In the genomic region with DNA sequence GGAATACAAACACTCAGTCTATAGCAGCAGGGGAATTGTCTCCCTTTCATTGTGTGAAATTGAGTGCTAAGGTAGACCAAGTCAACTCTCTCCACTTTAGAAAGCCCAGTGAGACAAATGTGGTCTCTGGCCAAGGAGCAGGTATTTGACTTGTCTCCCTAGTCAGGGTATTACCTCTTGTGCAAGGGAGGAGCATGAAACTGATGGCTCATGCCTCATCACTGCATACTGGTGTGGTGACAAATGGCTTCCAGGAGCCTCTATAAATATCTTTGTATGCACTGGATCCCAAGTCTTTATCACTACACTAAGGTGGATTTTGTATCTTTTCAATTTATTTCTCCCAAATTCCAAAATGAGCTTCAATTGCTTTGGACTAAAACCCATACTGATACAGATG, we compare ENCODE assay signal across 27 cellular contexts.
DNase-seq lines count a peak whose midpoint lies in the region; FAIRE-seq and TF ChIP-seq lines count a peak whose summit lies in the region.
"Had no signal": no experiment of that assay in that cellular context is flagged by ENCODE, and none has a peak within 500 bp of the region (broad histone marks: within the 10 kb centered on the region; RNA-seq: fewer than 3 reads in every experiment).

No MANE protein-coding gene starts in this region.

- H2AK5ac ChIP-seq in mesendoderm (ENCODE audit: low read length), result no peak overlapping the region

- no peak overlapping the region for H3K9ac ChIP-seq in mesendoderm (ENCODE audit: low read length)
- no peak overlapping the region for H3K9ac ChIP-seq in MM.1S (ENCODE audit: low read length)
- H3K9ac ChIP-seq: BLaER1 had no signal

- H3K27ac ChIP-seq in epithelial cell of prostate (peak overlapping the region; percentile 40), mesendoderm (ENCODE audit: low read depth, low read length) (no peak overlapping the region), MM.1S (ENCODE audit: low read length) (no peak overlapping the region)
- H3K27ac ChIP-seq: A549, BLaER1 had no signal

- no peaks in the 10 kb centered on the region for H3K27me3 ChIP-seq in bronchial epithelial cell (ENCODE audit: control insufficient read depth, insufficient read depth, low read length)
- H3K27me3 ChIP-seq in mesendoderm (ENCODE audit: insufficient read depth, low read length, poor library complexity), result no peaks in the 10 kb centered on the region
- no peaks in the 10 kb centered on the region for H3K27me3 ChIP-seq in MM.1S (replicated peaks; ENCODE audit: insufficient read depth, low read length)
- H3K27me3 ChIP-seq: BE2C, BLaER1 had no signal

- H3K79me2 ChIP-seq in mesendoderm (ENCODE audit: control insufficient read depth, insufficient read depth, low read length) (no peaks in the 10 kb centered on the region), MM.1S (ENCODE audit: low read length) (no peaks in the 10 kb centered on the region)

- no peak for FAIRE-seq in bronchial epithelial cell (lab: Jason Lieb, UNC)
- FAIRE-seq: A549, GM12892, GM18507 had no signal

- H3K23ac ChIP-seq in mesendoderm (ENCODE audit: low read length), result no peak overlapping the region

- H2BK15ac ChIP-seq in mesendoderm (replicated peaks; ENCODE audit: low read depth), result no peak overlapping the region

- H3K79me1 ChIP-seq in mesendoderm (ENCODE audit: low read length), result no peaks in the 10 kb centered on the region

- DNase-seq in bronchial epithelial cell (ENCODE audit: low read depth), result peak; percentile 52
- no peak for DNase-seq in epithelial cell of prostate (ENCODE audit: low read depth, low spot score)
- peak; percentile 6 for DNase-seq in mesendoderm
- no peak for DNase-seq in MM.1S
- DNase-seq in T-helper 9 cell, result no peak
- DNase-seq in GDM1 (lab: John Stamatoyannopoulos, UW), result no peak
- no peak for DNase-seq in mesothelial cell of epicardium (ENCODE audit: low spot score in 2 of 2, unreplicated experiment in 2 of 2)
- DNase-seq: 8988T; ACHN; BE2C; C1 segment of cervical spinal cord; CD4-positive, alpha-beta memory T cell; CD4-positive, CD25-positive, alpha-beta regulatory T cell; CD8-positive, alpha-beta memory T cell; COR-L47; DMS 273 treated with DMSO at 0.1 percent for 48 hours; DMS153; DMS53; DMS79; DND-41; EL; GF-D8 had no signal

- H3K4me1 ChIP-seq in mesendoderm (ENCODE audit: control insufficient read depth, low read depth, low read length) (no peaks in the 10 kb centered on the region), MM.1S (ENCODE audit: low read length) (no peaks in the 10 kb centered on the region)
- H3K4me1 ChIP-seq: A549, BE2C, BLaER1 had no signal

- no peak overlapping the region for H2AFZ ChIP-seq in MM.1S (ENCODE audit: low read length)

- H3F3A ChIP-seq in MM.1S (ENCODE audit: insufficient read depth, low read length), result no peaks in the 10 kb centered on the region

- no peaks in the 10 kb centered on the region for H4K20me1 ChIP-seq in MM.1S (ENCODE audit: insufficient read depth, low read length)
- H4K20me1 ChIP-seq: BLaER1 had no signal

- no peaks in the 10 kb centered on the region for H3K27me3 Mint-ChIP-seq in mesothelial cell of epicardium (ENCODE audit: low read depth)
- H3K27me3 Mint-ChIP-seq: CD4-positive, alpha-beta memory T cell; CD4-positive, CD25-positive, alpha-beta regulatory T cell; CD8-positive, alpha-beta memory T cell had no signal

- H3K18ac ChIP-seq in mesendoderm (ENCODE audit: low read length), result no peak overlapping the region

- no peak overlapping the region for H3K4ac ChIP-seq in mesendoderm (ENCODE audit: low read depth, low read length)

- no peak overlapping the region for H4K8ac ChIP-seq in mesendoderm (ENCODE audit: low read depth, low read length)

- no peak overlapping the region for H3K56ac ChIP-seq in mesendoderm (ENCODE audit: low read length)

- H3K4me3 Mint-ChIP-seq in mesothelial cell of epicardium, result no peak overlapping the region
- H3K4me3 Mint-ChIP-seq: CD14-positive monocyte; CD4-positive, alpha-beta memory T cell; CD4-positive, CD25-positive, alpha-beta regulatory T cell; CD8-positive, alpha-beta memory T cell had no signal

- H3K9me2 ChIP-seq in MM.1S (replicated peaks; ENCODE audit: insufficient read depth, low read length), result no peaks in the 10 kb centered on the region

- no peaks in the 10 kb centered on the region for H3K9me3 ChIP-seq in MM.1S (replicated peaks; ENCODE audit: insufficient read depth, low read length)
- H3K9me3 ChIP-seq: A549, BE2C, BLaER1 had no signal

- no peak for TF ChIP-seq CTCF in bronchial epithelial cell (IDR thresholded peaks at IDR 0.05; ENCODE audit: insufficient read depth, low read length, severe bottlenecking)
- TF ChIP-seq CTCF in MM.1S (IDR thresholded peaks at IDR 0.05; ENCODE audit: low read length), result no peak
- TF ChIP-seq CTCF in mesothelial cell of epicardium (IDR thresholded peaks at IDR 0.05; ENCODE audit: unreplicated experiment), result no peak

- no peak overlapping the region for H2BK5ac ChIP-seq in mesendoderm (ENCODE audit: low read length)

- H3K4me2 ChIP-seq in mesendoderm (ENCODE audit: low read length) (no peak overlapping the region), MM.1S (ENCODE audit: low read depth, low read length) (no peak overlapping the region)
- H3K4me2 ChIP-seq: A549, BLaER1 had no signal

- no peaks in the 10 kb centered on the region for H3K4me1 Mint-ChIP-seq in mesothelial cell of epicardium
- H3K4me1 Mint-ChIP-seq: CD14-positive monocyte; CD4-positive, alpha-beta memory T cell; CD4-positive, CD25-positive, alpha-beta regulatory T cell; CD8-positive, alpha-beta memory T cell had no signal

- H3K36me3 Mint-ChIP-seq in mesothelial cell of epicardium, result no peaks in the 10 kb centered on the region
- H3K36me3 Mint-ChIP-seq: CD14-positive monocyte; CD4-positive, alpha-beta memory T cell; CD4-positive, CD25-positive, alpha-beta regulatory T cell; CD8-positive, alpha-beta memory T cell had no signal

- H3K36me3 ChIP-seq in bronchial epithelial cell (ENCODE audit: control insufficient read depth, insufficient read depth, low read length), result no peaks in the 10 kb centered on the region
- no peaks in the 10 kb centered on the region for H3K36me3 ChIP-seq in mesendoderm (ENCODE audit: control insufficient read depth, insufficient read depth, low read length)
- no peaks in the 10 kb centered on the region for H3K36me3 ChIP-seq in MM.1S (replicated peaks; ENCODE audit: insufficient read depth, low read length)
- H3K36me3 ChIP-seq: BE2C, BLaER1 had no signal

- no peak overlapping the region for H3K4me3 ChIP-seq in bronchial epithelial cell (ENCODE audit: low read depth, low read length)
- H3K4me3 ChIP-seq in mesendoderm (ENCODE audit: low read length), result no peak overlapping the region
- H3K4me3 ChIP-seq in MM.1S (ENCODE audit: low read length), result no peak overlapping the region
- H3K4me3 ChIP-seq: A549, BLaER1 had no signal

- no peak overlapping the region for H2BK120ac ChIP-seq in mesendoderm (ENCODE audit: low read depth, low read length)

- no peak overlapping the region for H3K27ac Mint-ChIP-seq in mesothelial cell of epicardium
- H3K27ac Mint-ChIP-seq: CD14-positive monocyte; CD4-positive, alpha-beta memory T cell; CD4-positive, CD25-positive, alpha-beta regulatory T cell; CD8-positive, alpha-beta memory T cell had no signal

- H4K5ac ChIP-seq in mesendoderm (ENCODE audit: low read length), result no peak overlapping the region

- H3K9me3 Mint-ChIP-seq in mesothelial cell of epicardium, result no peaks in the 10 kb centered on the region
- H3K9me3 Mint-ChIP-seq: CD14-positive monocyte; CD4-positive, CD25-positive, alpha-beta regulatory T cell; CD8-positive, alpha-beta memory T cell had no signal

Comparison
In these comparisons a context has a peak if more than half of its experiments do, and no peak if none do; other contexts are left out.
1. DNase-seq: peak in bronchial epithelial cell (single experiment) and mesendoderm (single experiment); none in epithelial cell of prostate (single experiment), MM.1S (single experiment), T-helper 9 cell (single experiment), GDM1 (single experiment) and mesothelial cell of epicardium (0 of 2).